ENCODE assay signal across 18 cellular contexts in genomic region chr6:106823732-106824351, GRCh38.
DNase-seq lines count a peak whose midpoint lies in the region; ATAC-seq and TF ChIP-seq lines count a peak whose summit lies in the region.
"Had no signal": no experiment of that assay in that cellular context is flagged by ENCODE, and none has a peak within 500 bp of the region (broad histone marks: within the 10 kb centered on the region; RNA-seq: fewer than 3 reads in every experiment).

No MANE protein-coding gene starts in this region.

- TF ChIP-seq EP300 in stomach (IDR thresholded peaks at IDR 0.05) = no peak

- DNase-seq in NCI-H146 (lab: John Stamatoyannopoulos, UW) (peak; percentile 10), NCI-H146 treated with DMSO at 0.1 percent for 48 hours (lab: John Stamatoyannopoulos, UW; ENCODE audit: unreplicated experiment) (no peak), colonic mucosa (peak; percentile 38), left colon (peak; percentile 35 to 36), stomach (peak; percentile 68), DMS 273 (lab: John Stamatoyannopoulos, UW; ENCODE audit: unreplicated experiment) (no peak)
- DNase-seq in activated naive CD4-positive, alpha-beta T cell treated with anti-CD3 and anti-CD28 coated beads, Interleukin-2, amount 50 U/mL, for 72 hours (ENCODE audit: low spot score in 2 of 2) = no peak
- DNase-seq: 8988T; caudate nucleus; head of caudate nucleus; naive thymus-derived CD8-positive, alpha-beta T cell; NCI-H1436; OCI-M1; stimulated activated naive CD4-positive, alpha-beta T cell had no signal

- no peak overlapping the region for H3K4me3 ChIP-seq in colonic mucosa
- no peak overlapping the region for H3K4me3 ChIP-seq in stomach
- H3K4me3 ChIP-seq: HAP-1 had no signal

- no peak overlapping the region for H3K27ac Mint-ChIP-seq in activated naive CD4-positive, alpha-beta T cell treated with anti-CD3 and anti-CD28 coated beads, Interleukin-2, amount 50 U/mL, for 72 hours
- H3K27ac Mint-ChIP-seq: activated T-helper 17 cell treated with anti-CD3 and anti-CD28 coated beads, Interleukin-2, amount 50 U/mL, for 72 hours; naive thymus-derived CD8-positive, alpha-beta T cell; T-helper 2 cell treated with Interferon-gamma antibody and Interleukin-4, amounts not matched to agents 5 μg/mL and 100 μg/mL, for 36 hours had no signal

- H3K4me1 ChIP-seq in colonic mucosa (no peaks in the 10 kb centered on the region), stomach (no peaks in the 10 kb centered on the region)
- H3K4me1 ChIP-seq: HAP-1 had no signal

- H3K27ac ChIP-seq in colonic mucosa (no peak overlapping the region), stomach (peak overlapping the region; percentile 12 to 51 (median 32))

- H3K9me3 Mint-ChIP-seq in activated naive CD4-positive, alpha-beta T cell treated with anti-CD3 and anti-CD28 coated beads, Interleukin-2, amount 50 U/mL, for 72 hours = no peaks in the 10 kb centered on the region
- H3K9me3 Mint-ChIP-seq: activated T-helper 17 cell treated with anti-CD3 and anti-CD28 coated beads, Interleukin-2, amount 50 U/mL, for 72 hours; T-helper 2 cell treated with Interferon-gamma antibody and Interleukin-4, amounts not matched to agents 5 μg/mL and 100 μg/mL, for 36 hours had no signal

- TF ChIP-seq CTCF in colonic mucosa (IDR thresholded peaks at IDR 0.05) (no peak), stomach (IDR thresholded peaks at IDR 0.05) (no peak)

- H3K36me3 ChIP-seq in colonic mucosa (no peaks in the 10 kb centered on the region), stomach (no peaks in the 10 kb centered on the region)
- H3K36me3 ChIP-seq: HAP-1 had no signal

- H3K9ac ChIP-seq in colonic mucosa (ENCODE audit: low read depth in 2 of 2, low read length in 2 of 2) = peak overlapping the region in 1 of 2 donors; percentile 46

- no peak for TF ChIP-seq POLR2A in stomach (IDR thresholded peaks at IDR 0.05)

- H3K9me3 ChIP-seq in colonic mucosa = no peaks in the 10 kb centered on the region
- no peaks in the 10 kb centered on the region for H3K9me3 ChIP-seq in stomach
- H3K9me3 ChIP-seq: HAP-1 had no signal

- intact Hi-C loops in colonic mucosa (cut with DNase I) = no loop called here
- intact Hi-C loops in left colon (cut with DNase I, micrococcal nuclease) = no loop called here
- intact Hi-C loops in stomach (cut with DNase I; ENCODE audit: low total_unique reads) = no loop called here

- H3K36me3 Mint-ChIP-seq in activated naive CD4-positive, alpha-beta T cell treated with anti-CD3 and anti-CD28 coated beads, Interleukin-2, amount 50 U/mL, for 72 hours = no peaks in the 10 kb centered on the region
- H3K36me3 Mint-ChIP-seq: naive thymus-derived CD8-positive, alpha-beta T cell had no signal

- WGBS in stomach, 5 donors = 31 to 44% (median 42%) methylated on average over 10 of the region's 10 CpGs

- H3K27me3 ChIP-seq in colonic mucosa (no peaks in the 10 kb centered on the region), stomach (no peaks in the 10 kb centered on the region)

- ATAC-seq in left colon = peak; percentile 86
- ATAC-seq in HG02870 (IDR thresholded peaks at IDR 0.05; ENCODE audit: unreplicated experiment) = no peak
- no peak for ATAC-seq in activated naive CD4-positive, alpha-beta T cell treated with anti-CD3 and anti-CD28 coated beads, Interleukin-2, amount 50 U/mL, for 72 hours
- ATAC-seq: activated T-helper 17 cell treated with anti-CD3 and anti-CD28 coated beads, Interleukin-2, amount 50 U/mL, for 72 hours; naive thymus-derived CD8-positive, alpha-beta T cell had no signal

Comparison
In these comparisons a context has a peak if more than half of its experiments do, and no peak if none do; other contexts are left out.
1. DNase-seq: peak in NCI-H146 (single experiment), colonic mucosa (single experiment), left colon (2 of 2) and stomach (single experiment); none in NCI-H146 treated with DMSO at 0.1 percent for 48 hours (single experiment), DMS 273 (single experiment) and activated naive CD4-positive, alpha-beta T cell treated with anti-CD3 and anti-CD28 coated beads, Interleukin-2, amount 50 U/mL, for 72 hours (0 of 2).